ENCODE assay signal across 1 cellular context in the genomic region with DNA sequence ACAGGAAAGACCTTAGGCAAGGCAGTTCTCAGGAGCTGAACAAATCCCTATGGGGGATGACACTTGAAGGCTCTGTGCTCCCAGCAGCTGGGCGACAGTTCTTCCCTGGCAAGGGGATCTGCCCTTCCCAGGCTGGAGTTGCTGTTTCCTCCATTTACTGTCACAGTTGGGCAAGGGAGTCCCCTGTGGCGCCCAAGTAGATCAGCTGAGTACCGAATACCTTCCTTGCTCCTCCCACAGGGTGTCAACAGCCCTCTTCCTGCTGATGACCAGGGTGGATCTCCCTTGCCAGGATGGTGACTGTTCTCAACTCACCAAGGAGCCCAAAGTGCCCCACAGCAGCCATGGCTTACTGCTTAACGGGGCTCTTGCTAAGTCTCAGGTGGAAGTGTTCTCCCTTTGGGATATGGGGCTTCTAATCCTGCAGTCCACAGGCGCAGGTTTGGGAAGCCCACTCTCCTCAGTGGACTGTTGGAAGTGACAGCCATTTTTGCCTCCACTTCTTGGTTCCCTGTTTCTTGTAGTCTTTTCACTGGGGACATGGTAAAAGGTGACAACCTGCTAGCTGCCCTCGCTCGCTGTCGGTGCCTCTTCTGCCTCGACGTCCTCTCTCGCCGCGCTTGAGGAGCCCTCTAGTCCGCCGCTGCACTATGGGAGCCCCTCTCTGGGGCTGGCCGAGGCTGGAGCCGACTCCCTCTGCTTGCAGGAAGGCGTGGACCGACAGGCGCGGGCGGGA.
TF ChIP-seq lines count a peak whose summit lies in the region.

No MANE protein-coding gene starts in this region.

TF ChIP-seq in HCT116, 20 proteins besides CTCF, POLR2A, EP300 and RAD21 (continued from another document):
- TF ChIP-seq, protein P1, sequence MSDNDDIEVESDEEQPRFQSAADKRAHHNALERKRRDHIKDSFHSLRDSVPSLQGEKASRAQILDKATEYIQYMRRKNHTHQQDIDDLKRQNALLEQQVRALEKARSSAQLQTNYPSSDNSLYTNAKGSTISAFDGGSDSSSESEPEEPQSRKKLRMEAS (IDR thresholded peaks at IDR 0.05) = no peak
